In the genomic region with DNA sequence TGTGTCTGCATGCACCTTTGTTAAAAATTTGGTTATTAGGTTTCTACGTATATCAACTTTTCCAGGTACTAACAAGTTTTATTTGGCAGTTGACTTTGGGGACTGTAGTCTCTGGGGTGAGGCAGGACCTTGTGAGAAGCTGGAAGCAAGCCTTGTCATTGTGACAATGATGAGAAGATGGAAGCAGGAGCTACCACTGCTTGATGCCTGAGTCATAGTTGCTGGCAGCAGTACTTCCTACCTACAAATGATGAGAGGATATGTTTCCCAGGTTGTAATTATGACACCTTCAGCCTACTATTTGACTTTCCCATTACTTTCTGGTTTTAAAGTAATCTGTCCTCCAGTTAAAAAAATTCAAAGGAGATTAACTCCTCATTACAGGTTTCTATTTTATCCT, we compare ENCODE assay signal across 25 cellular contexts.
DNase-seq lines count a peak whose midpoint lies in the region; ATAC-seq and TF ChIP-seq lines count a peak whose summit lies in the region.
"Had no signal": no experiment of that assay in that cellular context is flagged by ENCODE, and none has a peak within 500 bp of the region (broad histone marks: within the 10 kb centered on the region; RNA-seq: fewer than 3 reads in every experiment).

No MANE protein-coding gene starts in this region.

- no peaks in the 10 kb centered on the region for H4K20me1 ChIP-seq in smooth muscle cell (ENCODE audit: low read depth)
- H4K20me1 ChIP-seq: BLaER1 had no signal

- no peak overlapping the region for H3K4me2 ChIP-seq in smooth muscle cell
- H3K4me2 ChIP-seq: BLaER1, GM23338, KMS-11, SK-N-SH had no signal

- H3K36me3 Mint-ChIP-seq in MCF 10A (ENCODE audit: insufficient read depth, unreplicated experiment) = no peaks in the 10 kb centered on the region
- H3K36me3 Mint-ChIP-seq in stimulated activated memory B cell treated with anti-CD40 and anti-IgM and Interleukin-4, amounts not matched to agents 10 μg/mL and 1 μg/mL and 100 μg/mL, for 72 hours = no peaks in the 10 kb centered on the region
- H3K36me3 Mint-ChIP-seq: CD4-positive, CD25-positive, alpha-beta regulatory T cell; IgD-negative memory B cell had no signal

- peak; percentile 27 for DNase-seq in NCI-H1694 treated with DMSO at 0.1 percent for 48 hours (lab: John Stamatoyannopoulos, UW)
- no peak for DNase-seq in NCI-H1694 (lab: John Stamatoyannopoulos, UW)
- peak; percentile 20 for DNase-seq in MCF 10A (ENCODE audit: unreplicated experiment)
- no peak for DNase-seq in breast epithelium (ENCODE audit: low spot score in 2 of 2)
- peak; percentile 26 for DNase-seq in epithelial cell of prostate (ENCODE audit: low read depth, low spot score)
- DNase-seq in smooth muscle cell (lab: John Stamatoyannopoulos, UW; ENCODE audit: unreplicated experiment) = no peak
- no peak for DNase-seq in NCI-H1436 treated with DMSO at 0.1 percent for 48 hours (lab: John Stamatoyannopoulos, UW)
- DNase-seq: CD4-positive, CD25-positive, alpha-beta regulatory T cell; DMS79; EL; GDM1; NCI-H1048; NCI-H1436; NCI-H748 treated with DMSO at 0.1 percent for 48 hours; NK-92 treated with Interleukin-12 subunit alpha and Interleukin-12 subunit beta, amount 100 ng/mL, for 24 hours; PC-3; SK-N-SH; SW 1271 had no signal

- H3K27me3 ChIP-seq in breast epithelium (no peaks in the 10 kb centered on the region), smooth muscle cell (ENCODE audit: low read depth) (no peaks in the 10 kb centered on the region)
- H3K27me3 ChIP-seq: BLaER1 had no signal

- no peaks in the 10 kb centered on the region for H3K36me3 ChIP-seq in breast epithelium
- no peaks in the 10 kb centered on the region for H3K36me3 ChIP-seq in smooth muscle cell (ENCODE audit: low read depth)
- H3K36me3 ChIP-seq: BLaER1 had no signal

- H3K9me3 ChIP-seq in breast epithelium (no peaks in the 10 kb centered on the region), smooth muscle cell (replicated peaks; ENCODE audit: low read depth) (no peaks in the 10 kb centered on the region)
- H3K9me3 ChIP-seq: BLaER1, SK-N-SH had no signal

- H3K9ac ChIP-seq in smooth muscle cell (ENCODE audit: low read depth) = no peak overlapping the region
- H3K9ac ChIP-seq: BLaER1, KMS-11, SK-N-SH had no signal

- H3K4me1 ChIP-seq in breast epithelium (no peaks in the 10 kb centered on the region), smooth muscle cell (ENCODE audit: low read depth) (peaks cover 6% of the 10 kb centered on the region)
- H3K4me1 ChIP-seq: BLaER1 had no signal

- no peak for ATAC-seq in stimulated activated memory B cell treated with anti-CD40 and anti-IgM and Interleukin-4, amounts not matched to agents 10 μg/mL and 1 μg/mL and 100 μg/mL, for 72 hours
- ATAC-seq: PC-3 had no signal

- TF ChIP-seq POLR2A in breast epithelium (IDR thresholded peaks at IDR 0.05) = no peak

- BruUV-seq in MCF 10A (replicated peaks; lab: Mats Ljungman, UMichigan) = no TSS peak

- no peaks in the 10 kb centered on the region for H3F3A ChIP-seq in smooth muscle cell (ENCODE audit: low read depth)

- intact Hi-C loops in MCF 10A (cut with micrococcal nuclease) = no loop called here
- intact Hi-C loops in breast epithelium (cut with DNase I; ENCODE audit: low total_unique reads) = no loop called here

- H3K9me3 Mint-ChIP-seq in MCF 10A (ENCODE audit: unreplicated experiment) = no peaks in the 10 kb centered on the region
- H3K9me3 Mint-ChIP-seq in stimulated activated memory B cell treated with anti-CD40 and anti-IgM and Interleukin-4, amounts not matched to agents 10 μg/mL and 1 μg/mL and 100 μg/mL, for 72 hours = no peaks in the 10 kb centered on the region
- H3K9me3 Mint-ChIP-seq: GM23338; H9; IgD-negative memory B cell; T-helper 1 cell treated with Interleukin-12 subunit alpha and Interleukin-12 subunit beta and Interleukin-4 antibody, amounts not matched to agents 30 μg/mL and 1 μg/mL, for 36 hours had no signal

- POLR2A ChIA-PET in MCF 10A (lab: Yijun Ruan, JAX) = no interaction called here

- CTCF ChIA-PET in MCF 10A (lab: Yijun Ruan, JAX) = interaction anchor here (0.6 to 1.0 kb wide), 4 partner anchors 13 to 1383 kb away, joined by 3 read pairs; no protein-coding TSS in a partner anchor

- no peak overlapping the region for H3K4me3 Mint-ChIP-seq in MCF 10A (ENCODE audit: unreplicated experiment)
- H3K4me3 Mint-ChIP-seq in stimulated activated memory B cell treated with anti-CD40 and anti-IgM and Interleukin-4, amounts not matched to agents 10 μg/mL and 1 μg/mL and 100 μg/mL, for 72 hours = no peak overlapping the region
- H3K4me3 Mint-ChIP-seq: CD4-positive, CD25-positive, alpha-beta regulatory T cell; GM23338; T-helper 1 cell treated with Interleukin-12 subunit alpha and Interleukin-12 subunit beta and Interleukin-4 antibody, amounts not matched to agents 30 μg/mL and 1 μg/mL, for 36 hours had no signal

- no peaks in the 10 kb centered on the region for H3K79me2 ChIP-seq in smooth muscle cell (ENCODE audit: low read depth)

- H3K4me1 Mint-ChIP-seq in MCF 10A (ENCODE audit: insufficient read depth, unreplicated experiment) = no peaks in the 10 kb centered on the region
- H3K4me1 Mint-ChIP-seq in stimulated activated memory B cell treated with anti-CD40 and anti-IgM and Interleukin-4, amounts not matched to agents 10 μg/mL and 1 μg/mL and 100 μg/mL, for 72 hours = no peaks in the 10 kb centered on the region
- H3K4me1 Mint-ChIP-seq: CD4-positive, CD25-positive, alpha-beta regulatory T cell; IgD-negative memory B cell had no signal

- H3K4me3 ChIP-seq in breast epithelium (no peak overlapping the region), smooth muscle cell (no peak overlapping the region)
- H3K4me3 ChIP-seq: BLaER1, GM23338 had no signal

- TF ChIP-seq CTCF in MCF 10A (IDR thresholded peaks at IDR 0.05; ENCODE audit: unreplicated experiment) (no peak), breast epithelium (IDR thresholded peaks at IDR 0.05) (no peak), smooth muscle cell (IDR thresholded peaks at IDR 0.05; ENCODE audit: borderline replicate concordance, insufficient read depth, poor library complexity, severe bottlenecking) (no peak)

- H2AFZ ChIP-seq in smooth muscle cell (ENCODE audit: low read depth) = no peak overlapping the region
- H2AFZ ChIP-seq: GM23338 had no signal

- no peak overlapping the region for H3K27ac ChIP-seq in breast epithelium
- H3K27ac ChIP-seq in epithelial cell of prostate = no peak overlapping the region
- H3K27ac ChIP-seq in smooth muscle cell (ENCODE audit: low read depth) = peak overlapping the region; percentile 40
- H3K27ac ChIP-seq: BLaER1, KMS-11 had no signal

- no peaks in the 10 kb centered on the region for H3K27me3 Mint-ChIP-seq in MCF 10A (ENCODE audit: insufficient read depth, unreplicated experiment)
- H3K27me3 Mint-ChIP-seq in stimulated activated memory B cell treated with anti-CD40 and anti-IgM and Interleukin-4, amounts not matched to agents 10 μg/mL and 1 μg/mL and 100 μg/mL, for 72 hours = no peaks in the 10 kb centered on the region
- H3K27me3 Mint-ChIP-seq: CD4-positive, CD25-positive, alpha-beta regulatory T cell had no signal

- no peak overlapping the region for H3K27ac Mint-ChIP-seq in MCF 10A (ENCODE audit: low read depth, unreplicated experiment)
- no peak overlapping the region for H3K27ac Mint-ChIP-seq in stimulated activated memory B cell treated with anti-CD40 and anti-IgM and Interleukin-4, amounts not matched to agents 10 μg/mL and 1 μg/mL and 100 μg/mL, for 72 hours
- H3K27ac Mint-ChIP-seq: CD4-positive, CD25-positive, alpha-beta regulatory T cell; GM23338; H9; IgD-negative memory B cell; T-helper 1 cell treated with Interleukin-12 subunit alpha and Interleukin-12 subunit beta and Interleukin-4 antibody, amounts not matched to agents 30 μg/mL and 1 μg/mL, for 36 hours had no signal

- WGBS in smooth muscle cell (ENCODE audit: low lambda C conversion rate) = 86% methylated on average over 1 of the region's 1 CpG

Comparison
In these comparisons a context has a peak if more than half of its experiments do, and no peak if none do; other contexts are left out.
1. DNase-seq: peak in NCI-H1694 treated with DMSO at 0.1 percent for 48 hours (single experiment), MCF 10A (single experiment) and epithelial cell of prostate (single experiment); none in NCI-H1694 (single experiment), breast epithelium (0 of 2), smooth muscle cell (single experiment) and NCI-H1436 treated with DMSO at 0.1 percent for 48 hours (single experiment).